ENCODE assay signal across 14 cellular contexts in the genomic region with DNA sequence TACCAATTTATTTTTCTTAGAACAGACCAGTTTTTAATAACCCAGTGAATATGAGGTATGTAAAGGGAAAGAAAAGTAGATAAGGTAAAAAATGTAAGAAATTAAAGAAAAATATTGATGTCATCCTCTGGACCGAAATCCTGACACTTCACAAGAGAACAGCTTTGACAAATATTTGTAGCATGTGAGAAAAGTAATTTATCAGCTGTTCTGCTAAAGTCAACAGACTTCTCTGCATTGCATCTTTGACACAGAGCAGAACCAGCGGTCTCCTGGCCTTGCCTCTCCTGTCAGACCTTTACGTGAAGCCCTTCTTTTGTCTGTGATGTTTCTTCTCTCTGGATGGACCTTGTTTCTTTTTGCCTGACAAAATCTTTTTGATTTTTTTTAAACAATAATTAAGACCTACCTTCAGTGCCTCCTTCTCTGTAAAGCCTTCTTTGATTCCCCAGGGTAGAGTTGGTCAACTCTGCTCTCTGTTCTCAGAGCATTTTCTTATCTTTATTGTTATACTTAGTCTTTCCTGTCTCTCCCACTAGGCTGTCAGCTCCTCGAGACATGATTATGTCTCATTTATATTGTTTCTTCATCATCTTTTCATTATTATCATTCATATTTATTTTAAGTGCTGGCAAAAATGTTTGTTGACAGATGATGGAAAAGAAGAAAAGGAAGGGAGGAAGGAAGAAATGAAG. TPM values are rescaled to one million over a fixed set of nuclear protein-coding genes. Genes with fewer than 3 reads are reported as not detected.
DNase-seq lines count a peak whose midpoint lies in the region; ATAC-seq and TF ChIP-seq lines count a peak whose summit lies in the region.
"Had no signal": no experiment of that assay in that cellular context is flagged by ENCODE, and none has a peak within 500 bp of the region (broad histone marks: within the 10 kb centered on the region; RNA-seq: fewer than 3 reads in every experiment).

No MANE protein-coding gene starts in this region.

- H3K9me3 ChIP-seq in ascending aorta (no peaks in the 10 kb centered on the region), mesenchymal stem cell (ENCODE audit: control insufficient read depth, low read length) (no peaks in the 10 kb centered on the region), thoracic aorta (no peaks in the 10 kb centered on the region)
- H3K9me3 ChIP-seq: Caco-2 had no signal

- H2AK5ac ChIP-seq in mesenchymal stem cell (ENCODE audit: low read length, severe bottlenecking): no peak overlapping the region

- H3K27ac ChIP-seq in ascending aorta: peak overlapping the region; percentile 53 to 57
- no peak overlapping the region for H3K27ac ChIP-seq in mesenchymal stem cell (ENCODE audit: low read length, poor library complexity, severe bottlenecking)
- H3K27ac ChIP-seq in thoracic aorta: peak overlapping the region; percentile 20 to 58

- H2BK12ac ChIP-seq in mesenchymal stem cell (ENCODE audit: low read length in 2 of 2): no peak overlapping the region

- no peak overlapping the region for H3K4ac ChIP-seq in mesenchymal stem cell (ENCODE audit: low read depth in 1 of 2, low read length in 2 of 2)

- no peak overlapping the region for H2BK120ac ChIP-seq in mesenchymal stem cell (ENCODE audit: low read depth, low read length)

- H3K4me3 ChIP-seq in ascending aorta: no peak overlapping the region
- H3K4me3 ChIP-seq in mesenchymal stem cell (ENCODE audit: insufficient read depth in 1 of 2, low read depth in 1 of 2, low read length in 2 of 2): no peak overlapping the region
- no peak overlapping the region for H3K4me3 ChIP-seq in thoracic aorta

- no peak overlapping the region for H2BK15ac ChIP-seq in mesenchymal stem cell (ENCODE audit: low read depth, poor library complexity, severe bottlenecking)

- in situ Hi-C loops in KBM-7 (cut with MboI; ENCODE audit: low pct_unique_long_range_greater_than_20kb, low sequenced_read_pairs): no loop called here

- TF ChIP-seq CTCF in ascending aorta (IDR thresholded peaks at IDR 0.05) (no peak), thoracic aorta (IDR thresholded peaks at IDR 0.05) (no peak)

- no peak overlapping the region for H2AFZ ChIP-seq in mesenchymal stem cell (ENCODE audit: low read depth, low read length)

- H3K9ac ChIP-seq in mesenchymal stem cell (ENCODE audit: low read length): no peak overlapping the region

- H3K27me3 ChIP-seq in ascending aorta: no peaks in the 10 kb centered on the region
- H3K27me3 ChIP-seq in mesenchymal stem cell (ENCODE audit: control insufficient read depth in 1 of 2, insufficient read depth in 1 of 2, low read length in 2 of 2): no peaks in the 10 kb centered on the region
- no peaks in the 10 kb centered on the region for H3K27me3 ChIP-seq in thoracic aorta (replicated peaks; ENCODE audit: insufficient read depth)

- H4K8ac ChIP-seq in mesenchymal stem cell (ENCODE audit: low read length): no peak overlapping the region

- no peak overlapping the region for H3K14ac ChIP-seq in mesenchymal stem cell (ENCODE audit: low read length in 2 of 2)

- peaks cover 0 to 24% of the 10 kb centered on the region in 2 donors for H3K4me1 ChIP-seq in ascending aorta
- no peaks in the 10 kb centered on the region for H3K4me1 ChIP-seq in mesenchymal stem cell (ENCODE audit: control insufficient read depth, insufficient read depth, low read depth, low read length)
- H3K4me1 ChIP-seq in thoracic aorta (ENCODE audit: control insufficient read depth in 1 of 2, low read depth in 2 of 2): peaks cover 14 to 35% of the 10 kb centered on the region in 2 donors
- H3K4me1 ChIP-seq: Caco-2 had no signal

- no peak overlapping the region for H3K18ac ChIP-seq in mesenchymal stem cell (ENCODE audit: low read depth in 1 of 2, low read length in 2 of 2)

- intact Hi-C loops in ascending aorta (cut with DNase I): no loop called here

- H2BK5ac ChIP-seq in mesenchymal stem cell (ENCODE audit: low read depth, low read length, poor library complexity, severe bottlenecking): no peak overlapping the region

- no peak overlapping the region for H4K91ac ChIP-seq in mesenchymal stem cell (ENCODE audit: low read length)

- WGBS in mesenchymal stem cell: 16% methylated on average over 3 of the region's 4 CpGs

- H3K23ac ChIP-seq in mesenchymal stem cell (ENCODE audit: low read length in 2 of 2): no peak overlapping the region

- ATAC-seq in thoracic aorta (ENCODE audit: insufficient number of reproducible peaks, low FRiP score, low read depth) (no peak), HG03457 (IDR thresholded peaks at IDR 0.05; ENCODE audit: unreplicated experiment) (no peak), GM19455 (IDR thresholded peaks at IDR 0.05; ENCODE audit: unreplicated experiment) (no peak)
- ATAC-seq: PC-3 had no signal

- peak; percentile 25 for DNase-seq in NCI-H226
- no peak for DNase-seq in ascending aorta (ENCODE audit: low spot score in 2 of 2)
- DNase-seq in mesenchymal stem cell: peak; percentile 35
- DNase-seq in thoracic aorta (ENCODE audit: low spot score): no peak
- no peak for DNase-seq in KBM-7
- DNase-seq: Caco-2, DMS53, GOT3, NCI-H2107, NCI-H69, PC-3 had no signal

- H3K36me3 ChIP-seq in ascending aorta (no peaks in the 10 kb centered on the region), mesenchymal stem cell (ENCODE audit: control insufficient read depth in 1 of 2, insufficient read depth in 2 of 2, low read depth in 1 of 2, low read length in 2 of 2) (no peaks in the 10 kb centered on the region), thoracic aorta (no peaks in the 10 kb centered on the region)

- no peaks in the 10 kb centered on the region for H3K79me1 ChIP-seq in mesenchymal stem cell (replicated peaks; ENCODE audit: low read length, poor library complexity, severe bottlenecking)

- H3K4me2 ChIP-seq in mesenchymal stem cell (ENCODE audit: low read length, poor library complexity, severe bottlenecking): no peak overlapping the region

RNA-seq across cellular contexts. Expression of a gene that starts 35.4 kb away (rescaled TPM):
- total RNA-seq in ascending aorta (57.5 TPM), thoracic aorta (10 to 100 TPM; 32.6 to 52.0 TPM)
- 15.6 TPM for polyA plus RNA-seq in mesenchymal stem cell (2013, experiment 1 of 2)
- 14.8 TPM for polyA plus RNA-seq in mesenchymal stem cell (2013, experiment 2 of 2)
- polyA plus RNA-seq: CD14-positive monocyte had no signal

Comparison
In these comparisons a context has a peak if more than half of its experiments do, and no peak if none do; other contexts are left out.
1. DNase-seq: peak in NCI-H226 (single experiment) and mesenchymal stem cell (single experiment); none in ascending aorta (0 of 2), thoracic aorta (single experiment) and KBM-7 (single experiment).